29 cellular contexts compared by ENCODE assay signal in genomic region chr5:3893975-3894374, GRCh38.
"Had no signal": no experiment of that assay in that cellular context is flagged by ENCODE, and none has a peak within 500 bp of the region (broad histone marks: within the 10 kb centered on the region; RNA-seq: fewer than 3 reads in every experiment).

No MANE protein-coding gene starts in this region.

- H3K27ac Mint-ChIP-seq: naive B cell; naive thymus-derived CD8-positive, alpha-beta T cell; natural killer cell treated with Interleukin-12 subunit alpha and Interleukin-12 subunit beta and Interleukin-15 and Interleukin-18, amount 100 ng/mL, for 72 hours; nephron progenitor cell; stimulated activated memory B cell treated with anti-CD40 and anti-IgM and Interleukin-4, amounts not matched to agents 10 μg/mL and 1 μg/mL and 100 μg/mL, for 72 hours; stimulated activated naive CD8-positive, alpha-beta T cell treated with anti-CD3 and anti-CD28 coated beads, Interleukin-15, amount 100 ng/mL, for 72 hours had no signal

- H3K27ac ChIP-seq: neutrophil, pancreas, prostate gland, right atrium auricular region, right lobe of liver, sigmoid colon, suprapubic skin, testis, tibial nerve, upper lobe of left lung, uterus had no signal

- H3K4me1 ChIP-seq: pancreas, prostate gland, right atrium auricular region, right lobe of liver, sigmoid colon, suprapubic skin, testis, tibial nerve, upper lobe of left lung, uterus had no signal

- H3K4me3 Mint-ChIP-seq: naive B cell; natural killer cell treated with Interleukin-12 subunit alpha and Interleukin-12 subunit beta and Interleukin-15 and Interleukin-18, amount 100 ng/mL, for 72 hours; nephron progenitor cell; neural crest cell; stimulated activated memory B cell treated with anti-CD40 and anti-IgM and Interleukin-4, amounts not matched to agents 10 μg/mL and 1 μg/mL and 100 μg/mL, for 72 hours; stimulated activated naive CD8-positive, alpha-beta T cell treated with anti-CD3 and anti-CD28 coated beads, Interleukin-15, amount 100 ng/mL, for 72 hours had no signal

- ATAC-seq: naive thymus-derived CD8-positive, alpha-beta T cell; natural killer cell treated with Interleukin-12 subunit alpha and Interleukin-12 subunit beta and Interleukin-15 and Interleukin-18, amount 100 ng/mL, for 72 hours; pancreas; right lobe of liver; stimulated activated memory B cell treated with anti-CD40 and anti-IgM and Interleukin-4, amounts not matched to agents 10 μg/mL and 1 μg/mL and 100 μg/mL, for 72 hours; stimulated activated naive CD8-positive, alpha-beta T cell treated with anti-CD3 and anti-CD28 coated beads, Interleukin-15, amount 100 ng/mL, for 72 hours; stimulated activated naive CD8-positive, alpha-beta T cell treated with anti-CD3 and anti-CD28 coated beads, Interleukin-15, Interleukin-2, amounts not matched to agents 100 U/mL and 50 U/mL, for 24 hours had no signal

- H3K27me3 ChIP-seq: neutrophil, right atrium auricular region, right lobe of liver, sigmoid colon, suprapubic skin, testis, tibial nerve, upper lobe of left lung, uterus had no signal

- H3K9me3 ChIP-seq: neutrophil, pancreas, prostate gland, right atrium auricular region, right lobe of liver, suprapubic skin, testis, upper lobe of left lung, uterus had no signal

- H3K4me3 ChIP-seq: pancreas, prostate gland, right atrium auricular region, right lobe of liver, sigmoid colon, suprapubic skin, testis, tibial nerve, upper lobe of left lung, uterus had no signal

- H3K36me3 ChIP-seq: neutrophil, pancreas, prostate gland, right atrium auricular region, right lobe of liver, sigmoid colon, suprapubic skin, tibial nerve, upper lobe of left lung, uterus had no signal

- H3K27me3 Mint-ChIP-seq: naive B cell; natural killer cell treated with Interleukin-12 subunit alpha and Interleukin-12 subunit beta and Interleukin-15 and Interleukin-18, amount 100 ng/mL, for 72 hours; stimulated activated memory B cell treated with anti-CD40 and anti-IgM and Interleukin-4, amounts not matched to agents 10 μg/mL and 1 μg/mL and 100 μg/mL, for 72 hours; stimulated activated naive CD8-positive, alpha-beta T cell treated with anti-CD3 and anti-CD28 coated beads, Interleukin-15, amount 100 ng/mL, for 72 hours had no signal

- DNase-seq: naive B cell; naive thymus-derived CD8-positive, alpha-beta T cell; nephron progenitor cell; nucleus accumbens; pancreas; retina; right lobe of liver; sigmoid colon; small intestine; stimulated activated CD4-positive, alpha-beta T cell treated with anti-CD3 and anti-CD28 coated beads, Interleukin-15, amount 100 ng/mL, for 24 hours; stimulated activated CD4-positive, alpha-beta T cell treated with anti-CD3 and anti-CD28 coated beads, Interleukin-4, amount 100 ng/mL, for 1 hour; stimulated activated CD4-positive, alpha-beta T cell treated with anti-CD3 and anti-CD28 coated beads, Interleukin-4, amount 100 ng/mL, for 4 hours; stimulated activated CD8-positive, alpha-beta memory T cell treated with anti-CD3 and anti-CD28 coated beads, Interleukin-4, amount 100 ng/mL, for 48 hours; stimulated activated naive CD4-positive, alpha-beta T cell; stimulated activated naive CD8-positive, alpha-beta T cell treated with anti-CD3 and anti-CD28 coated beads, Interleukin-15, amount 100 ng/mL, for 72 hours; stimulated activated naive CD8-positive, alpha-beta T cell treated with anti-CD3 and anti-CD28 coated beads, Interleukin-15, Interleukin-2, amounts not matched to agents 100 U/mL and 50 U/mL, for 24 hours; substantia nigra; testis; trophoblast cell; upper lobe of left lung; uterus had no signal

- H3K4me1 Mint-ChIP-seq: stimulated activated memory B cell treated with anti-CD40 and anti-IgM and Interleukin-4, amounts not matched to agents 10 μg/mL and 1 μg/mL and 100 μg/mL, for 72 hours; stimulated activated naive CD8-positive, alpha-beta T cell treated with anti-CD3 and anti-CD28 coated beads, Interleukin-15, amount 100 ng/mL, for 72 hours had no signal

- H3K36me3 Mint-ChIP-seq: naive B cell; naive thymus-derived CD8-positive, alpha-beta T cell; natural killer cell treated with Interleukin-12 subunit alpha and Interleukin-12 subunit beta and Interleukin-15 and Interleukin-18, amount 100 ng/mL, for 72 hours; stimulated activated memory B cell treated with anti-CD40 and anti-IgM and Interleukin-4, amounts not matched to agents 10 μg/mL and 1 μg/mL and 100 μg/mL, for 72 hours had no signal
